Comparison of ENCODE assay signal across 11 cellular contexts in the genomic region with DNA sequence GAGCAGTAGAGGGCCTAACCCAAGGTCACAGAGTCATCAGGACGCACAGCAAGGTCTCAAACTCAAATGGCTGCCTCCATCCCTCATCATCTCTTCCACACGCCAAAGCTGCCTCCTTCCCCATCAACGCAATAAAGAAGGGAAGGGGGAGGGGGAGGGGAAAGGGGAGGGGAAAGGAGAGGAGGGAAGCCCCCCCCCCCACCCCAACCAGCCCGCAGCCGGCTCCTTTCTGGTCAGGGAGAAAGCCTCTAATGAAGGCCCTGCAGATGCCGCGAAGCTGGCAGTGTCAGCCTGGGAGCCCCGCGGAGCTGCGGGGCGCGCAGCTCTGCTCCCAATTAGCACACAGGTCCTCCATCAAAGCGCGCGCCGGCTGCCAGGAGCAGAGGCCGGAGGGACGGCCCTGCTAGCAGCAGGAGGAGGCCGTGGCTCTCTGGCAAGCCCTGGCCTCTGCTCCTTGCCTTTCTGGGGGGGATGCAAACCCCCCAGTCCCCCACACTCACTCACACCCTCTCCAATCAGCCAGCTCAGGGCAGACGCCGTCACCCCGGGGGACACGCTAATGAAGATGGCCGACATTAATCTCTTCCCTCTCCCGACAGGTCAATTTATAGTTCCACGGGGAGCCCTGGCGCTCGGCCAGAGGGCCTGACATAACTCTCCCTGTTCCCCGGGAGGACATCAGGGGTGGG.
DNase-seq lines count a peak whose midpoint lies in the region; ATAC-seq and TF ChIP-seq lines count a peak whose summit lies in the region.
"Had no signal": no experiment of that assay in that cellular context is flagged by ENCODE, and none has a peak within 500 bp of the region (broad histone marks: within the 10 kb centered on the region; RNA-seq: fewer than 3 reads in every experiment).

No MANE protein-coding gene starts in this region.

- 10% methylated on average over 27 of the region's 29 CpGs for WGBS in HUES64

- H4K20me1 ChIP-seq in BLaER1 treated with 17β-estradiol and CSF1 and Interleukin-3, amounts not matched to agents 10 nM and 100 nM, result peaks cover 0 to 41% (median 6%) of the 10 kb centered on the region in 11 experiments; a peak in 7 of 22 replicates

- H3K36me3 ChIP-seq in BLaER1 treated with 17β-estradiol and CSF1 and Interleukin-3, amounts not matched to agents 10 nM and 100 nM, result no peaks in the 10 kb centered on the region
- no peaks in the 10 kb centered on the region for H3K36me3 ChIP-seq in HUES64 (ENCODE audit: insufficient read depth, low read length)

- DNase-seq in iPS-NIHi11 (ENCODE audit: low spot score) (peak; percentile 58), NOMO-1 treated with DMSO at 0.1 percent for 48 hours (lab: John Stamatoyannopoulos, UW; ENCODE audit: unreplicated experiment) (no peak), NCI-H187 treated with DMSO at 0.1 percent for 48 hours (lab: John Stamatoyannopoulos, UW) (no peak), natural killer cell (no peak)
- DNase-seq: HFFc6; stimulated activated CD4-positive, alpha-beta T cell treated with anti-CD3 and anti-CD28 coated beads, Interleukin-4, amount 100 ng/mL, for 1 hour had no signal

- no peak overlapping the region for H3K27ac Mint-ChIP-seq in natural killer cell
- H3K27ac Mint-ChIP-seq: HFFc6 had no signal

- H3K27me3 ChIP-seq in BLaER1 treated with 17β-estradiol and CSF1 and Interleukin-3, amounts not matched to agents 10 nM and 100 nM, result peaks cover 0 to 69% (median 6%) of the 10 kb centered on the region in 11 experiments; a peak in 10 of 22 replicates
- H3K27me3 ChIP-seq in HUES64 (ENCODE audit: insufficient read depth, low read length), result peaks cover 15% of the 10 kb centered on the region

- H3K36me3 Mint-ChIP-seq in natural killer cell, result no peaks in the 10 kb centered on the region

- H3K4me1 Mint-ChIP-seq in natural killer cell, result peaks cover 0 to 5% of the 10 kb centered on the region in 2 donors

- no peak for TF ChIP-seq CTCF in natural killer cell (IDR thresholded peaks at IDR 0.05)

- intact Hi-C loops in natural killer cell (cut with micrococcal nuclease), result no loop called here

- no peak overlapping the region for H3K4me3 Mint-ChIP-seq in natural killer cell
- H3K4me3 Mint-ChIP-seq: HFFc6 had no signal

- no peaks in the 10 kb centered on the region for H3K9me3 ChIP-seq in BLaER1 treated with 17β-estradiol and CSF1 and Interleukin-3, amounts not matched to agents 10 nM and 100 nM (replicated peaks in 1 of 11)
- H3K9me3 ChIP-seq in HUES64 (ENCODE audit: insufficient read depth, low read depth, low read length), result no peaks in the 10 kb centered on the region

- H3K4me3 ChIP-seq in BLaER1 treated with 17β-estradiol and CSF1 and Interleukin-3, amounts not matched to agents 10 nM and 100 nM, result peak overlapping the region in 1 of 10 experiments; percentile 34; a peak in 1 of 20 replicates
- H3K4me3 ChIP-seq in HUES64 (ENCODE audit: low read length), result peak overlapping the region; percentile 57

- H3K27me3 Mint-ChIP-seq in natural killer cell (ENCODE audit: low read depth in 2 of 2), result peaks cover 7 to 21% of the 10 kb centered on the region in 2 donors

- H3K4me2 ChIP-seq in BLaER1 treated with 17β-estradiol and CSF1 and Interleukin-3, amounts not matched to agents 10 nM and 100 nM, result peak overlapping the region; percentile 40 to 94 (median 72); a peak in 20 of 22 replicates

- H3K27ac ChIP-seq in BLaER1 treated with 17β-estradiol and CSF1 and Interleukin-3, amounts not matched to agents 10 nM and 100 nM, result no peak overlapping the region
- no peak overlapping the region for H3K27ac ChIP-seq in HUES64 (ENCODE audit: low read depth, low read length)
- H3K27ac ChIP-seq: parathyroid adenoma had no signal

- peak; percentile 55; the same call in 2 of the 3 replicates for ATAC-seq in SK-N-SH treated with all-trans-retinoic acid at 6 μM for 48 hours
- no peak for ATAC-seq in GM21360 (IDR thresholded peaks at IDR 0.05; ENCODE audit: unreplicated experiment)
- ATAC-seq in natural killer cell, result no peak

- H3K4me1 ChIP-seq in BLaER1 treated with 17β-estradiol and CSF1 and Interleukin-3, amounts not matched to agents 10 nM and 100 nM, result peaks cover 10 to 82% (median 67%) of the 10 kb centered on the region in 10 experiments
- peaks cover 8% of the 10 kb centered on the region; the same call in 1 of the 2 replicates for H3K4me1 ChIP-seq in HUES64 (ENCODE audit: insufficient read depth, low read length)
- H3K4me1 ChIP-seq: parathyroid adenoma had no signal

- no peaks in the 10 kb centered on the region for H3K9me3 Mint-ChIP-seq in natural killer cell
- H3K9me3 Mint-ChIP-seq: HFFc6 had no signal

- peak overlapping the region in 4 of 11 experiments; percentile 15 to 60 (median 36); a peak in 4 of 22 replicates for H3K9ac ChIP-seq in BLaER1 treated with 17β-estradiol and CSF1 and Interleukin-3, amounts not matched to agents 10 nM and 100 nM
- peak overlapping the region; percentile 64 for H3K9ac ChIP-seq in HUES64 (ENCODE audit: low read depth, low read length)
- H3K9ac ChIP-seq: parathyroid adenoma had no signal

TF ChIP-seq in SK-N-SH treated with all-trans-retinoic acid at 6 μM for 48 hours, 23 proteins besides CTCF, POLR2A, EP300 and RAD21:
- TF ChIP-seq, protein P1, sequence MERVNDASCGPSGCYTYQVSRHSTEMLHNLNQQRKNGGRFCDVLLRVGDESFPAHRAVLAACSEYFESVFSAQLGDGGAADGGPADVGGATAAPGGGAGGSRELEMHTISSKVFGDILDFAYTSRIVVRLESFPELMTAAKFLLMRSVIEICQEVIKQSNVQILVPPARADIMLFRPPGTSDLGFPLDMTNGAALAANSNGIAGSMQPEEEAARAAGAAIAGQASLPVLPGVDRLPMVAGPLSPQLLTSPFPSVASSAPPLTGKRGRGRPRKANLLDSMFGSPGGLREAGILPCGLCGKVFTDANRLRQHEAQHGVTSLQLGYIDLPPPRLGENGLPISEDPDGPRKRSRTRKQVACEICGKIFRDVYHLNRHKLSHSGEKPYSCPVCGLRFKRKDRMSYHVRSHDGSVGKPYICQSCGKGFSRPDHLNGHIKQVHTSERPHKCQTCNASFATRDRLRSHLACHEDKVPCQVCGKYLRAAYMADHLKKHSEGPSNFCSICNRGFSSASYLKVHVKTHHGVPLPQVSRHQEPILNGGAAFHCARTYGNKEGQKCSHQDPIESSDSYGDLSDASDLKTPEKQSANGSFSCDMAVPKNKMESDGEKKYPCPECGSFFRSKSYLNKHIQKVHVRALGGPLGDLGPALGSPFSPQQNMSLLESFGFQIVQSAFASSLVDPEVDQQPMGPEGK (CRISPR knock-in tag; IDR thresholded peaks at IDR 0.05; ENCODE audit: borderline replicate concordance), result no peak
- TF ChIP-seq ZNF70 (CRISPR knock-in tag; IDR thresholded peaks at IDR 0.05) (no peak), ZNF565 (CRISPR knock-in tag; conservative IDR thresholded peaks at IDR 0.05; ENCODE audit: low read depth) (no peak), ISL1 (CRISPR knock-in tag; IDR thresholded peaks at IDR 0.05) (no peak), TCF4 (CRISPR knock-in tag; IDR thresholded peaks at IDR 0.05; ENCODE audit: borderline replicate concordance) (no peak), OSR1 (CRISPR knock-in tag; IDR thresholded peaks at IDR 0.05) (no peak), CSDC2 (CRISPR knock-in tag; IDR thresholded peaks at IDR 0.05) (no peak), ZFP3 (CRISPR knock-in tag; IDR thresholded peaks at IDR 0.05) (no peak), GLIS3 (CRISPR knock-in tag; IDR thresholded peaks at IDR 0.05) (no peak), ZC3H10 (CRISPR knock-in tag; IDR thresholded peaks at IDR 0.05) (no peak), TOX (CRISPR knock-in tag; IDR thresholded peaks at IDR 0.05; ENCODE audit: borderline replicate concordance) (no peak)
